37 cellular contexts compared by ENCODE assay signal in the genomic region with DNA sequence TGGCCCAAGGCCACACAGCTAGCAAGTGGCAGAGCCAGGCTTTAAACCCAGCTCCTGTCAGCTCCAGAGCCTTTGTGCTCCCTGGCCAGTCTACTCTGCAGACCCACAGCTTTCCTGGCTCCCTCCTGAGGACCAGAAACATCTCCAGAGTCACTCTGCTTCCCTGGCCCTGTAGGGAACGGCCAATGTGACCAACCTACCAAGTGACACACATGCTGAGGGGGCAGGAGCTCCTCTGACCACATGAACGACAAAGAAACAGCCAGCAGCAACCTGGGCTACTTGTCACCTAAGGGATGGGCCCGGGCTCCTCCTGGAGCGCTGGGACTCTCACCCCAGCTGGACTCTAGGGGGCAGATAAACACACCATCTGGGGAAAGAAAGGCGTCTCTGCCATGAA. TPM values are rescaled to one million over a fixed set of nuclear protein-coding genes. Genes with fewer than 3 reads are reported as not detected.
"Had no signal": no experiment of that assay in that cellular context is flagged by ENCODE, and none has a peak within 500 bp of the region (broad histone marks: within the 10 kb centered on the region; RNA-seq: fewer than 3 reads in every experiment).

No MANE protein-coding gene starts in this region.

- H3K4me1 Mint-ChIP-seq: activated CD4-positive, alpha-beta memory T cell treated with anti-CD3 and anti-CD28 coated beads, Interleukin-2, amount 10 ng/mL, durations not matched to agents 7 days and 5 days; activated CD4-positive, alpha-beta T cell treated with anti-CD3 and anti-CD28 coated beads for 36 hours; activated CD4-positive, alpha-beta T cell treated with anti-CD3 and anti-CD28 coated beads, Interleukin-2, amount 10 ng/mL, durations not matched to agents 7 days and 5 days; activated CD8-positive, alpha-beta memory T cell treated with anti-CD3 and anti-CD28 coated beads, Interleukin-2, amount 10 ng/mL, durations not matched to agents 7 days and 5 days; activated naive CD4-positive, alpha-beta T cell treated with anti-CD3 and anti-CD28 coated beads, Interleukin-2, amount 10 ng/mL, durations not matched to agents 7 days and 5 days; activated naive CD4-positive, alpha-beta T cell treated with anti-CD3 and anti-CD28 coated beads, Interleukin-2, amount 50 U/mL, for 24 hours; activated naive CD8-positive, alpha-beta T cell treated with anti-CD3 and anti-CD28 coated beads, Interleukin-2, amount 10 ng/mL, durations not matched to agents 7 days and 5 days; activated naive CD8-positive, alpha-beta T cell treated with anti-CD3 and anti-CD28 coated beads, Interleukin-2, amount 50 U/mL, for 24 hours; central memory CD8-positive, alpha-beta T cell; WTC11 had no signal

- H3K36me3 Mint-ChIP-seq: activated CD8-positive, alpha-beta memory T cell treated with anti-CD3 and anti-CD28 coated beads, Interleukin-2, amount 10 ng/mL, durations not matched to agents 7 days and 5 days; activated naive CD4-positive, alpha-beta T cell treated with anti-CD3 and anti-CD28 coated beads, Interleukin-2, amount 10 ng/mL, durations not matched to agents 7 days and 5 days; activated naive CD8-positive, alpha-beta T cell treated with anti-CD3 and anti-CD28 coated beads, Interleukin-2, amount 10 ng/mL, durations not matched to agents 7 days and 5 days had no signal

- H3K4me3 ChIP-seq: ascending aorta, cardiac muscle cell had no signal

- H3K27ac ChIP-seq: ascending aorta, cardiac muscle cell, VCaP had no signal

- DNase-seq: activated CD4-positive, alpha-beta memory T cell treated with anti-CD3 and anti-CD28 coated beads, Interleukin-2, amount 10 ng/mL, durations not matched to agents 7 days and 5 days; activated CD4-positive, alpha-beta T cell treated with anti-CD3 and anti-CD28 coated beads for 1 hour; activated CD4-positive, alpha-beta T cell treated with anti-CD3 and anti-CD28 coated beads for 36 hours; activated CD4-positive, alpha-beta T cell treated with anti-CD3 and anti-CD28 coated beads for 48 hours; activated CD4-positive, alpha-beta T cell treated with anti-CD3 and anti-CD28 coated beads, Interleukin-2, amount 10 ng/mL, durations not matched to agents 7 days and 5 days; activated CD4-positive, alpha-beta T cell treated with anti-CD3 and anti-CD28 coated beads, Interleukin-2, amount 50 U/mL, for 48 hours; activated CD4-positive, CD25-positive, alpha-beta regulatory T cell; activated CD8-positive, alpha-beta memory T cell treated with anti-CD3 and anti-CD28 coated beads for 24 hours; activated CD8-positive, alpha-beta memory T cell treated with anti-CD3 and anti-CD28 coated beads, Interleukin-2, amount 10 ng/mL, durations not matched to agents 7 days and 5 days; activated CD8-positive, alpha-beta memory T cell treated with anti-CD3 and anti-CD28 coated beads, Interleukin-2, amount 50 U/mL, for 48 hours; activated CD8-positive, alpha-beta T cell treated with anti-CD3 and anti-CD28 coated beads, Interleukin-2, amount 10 ng/mL, durations not matched to agents 7 days and 5 days; activated effector memory CD4-positive, alpha-beta T cell treated with Interleukin-2 at 50 U/mL for 16 hours; activated gamma-delta T cell; activated naive CD4-positive, alpha-beta T cell treated with anti-CD3 and anti-CD28 coated beads, Interleukin-2, amount 10 ng/mL, durations not matched to agents 7 days and 5 days; activated naive CD4-positive, alpha-beta T cell treated with Interleukin-2 at 50 U/mL for 16 hours; activated naive CD8-positive, alpha-beta T cell treated with anti-CD3 and anti-CD28 coated beads, Interleukin-2, amount 10 ng/mL, durations not matched to agents 7 days and 5 days; activated naive CD8-positive, alpha-beta T cell treated with anti-CD3 and anti-CD28 coated beads, Interleukin-2, amount 50 U/mL, for 24 hours; activated T-cell treated with anti-CD3 and anti-CD28 coated beads, Interleukin-2, amount 50 U/mL, for 24 hours; activated T-cell treated with anti-CD3 and anti-CD28 coated beads, Interleukin-2, amount 50 U/mL, for 48 hours; SW 1271; T-helper 1 cell; T-helper 2 cell; T-helper 9 cell had no signal

- H3K4me1 ChIP-seq: ascending aorta had no signal

- FAIRE-seq: bronchial epithelial cell, TTC549 had no signal

- H3K27ac Mint-ChIP-seq: activated CD4-positive, alpha-beta memory T cell treated with anti-CD3 and anti-CD28 coated beads, Interleukin-2, amount 10 ng/mL, durations not matched to agents 7 days and 5 days; activated CD4-positive, alpha-beta T cell treated with anti-CD3 and anti-CD28 coated beads for 36 hours; activated CD4-positive, alpha-beta T cell treated with anti-CD3 and anti-CD28 coated beads, Interleukin-2, amount 10 ng/mL, durations not matched to agents 7 days and 5 days; activated CD8-positive, alpha-beta memory T cell treated with anti-CD3 and anti-CD28 coated beads, Interleukin-2, amount 10 ng/mL, durations not matched to agents 7 days and 5 days; activated CD8-positive, alpha-beta T cell treated with anti-CD3 and anti-CD28 coated beads, Interleukin-2, amount 10 ng/mL, durations not matched to agents 7 days and 5 days; activated naive CD4-positive, alpha-beta T cell treated with anti-CD3 and anti-CD28 coated beads, Interleukin-2, amount 10 ng/mL, durations not matched to agents 7 days and 5 days; activated naive CD4-positive, alpha-beta T cell treated with anti-CD3 and anti-CD28 coated beads, Interleukin-2, amount 50 U/mL, for 24 hours; activated naive CD8-positive, alpha-beta T cell; activated naive CD8-positive, alpha-beta T cell treated with anti-CD3 and anti-CD28 coated beads, Interleukin-2, amount 10 ng/mL, durations not matched to agents 7 days and 5 days; activated naive CD8-positive, alpha-beta T cell treated with anti-CD3 and anti-CD28 coated beads, Interleukin-2, amount 50 U/mL, for 24 hours; activated T-cell treated with anti-CD3 and anti-CD28 coated beads, Interleukin-2, amount 50 U/mL, for 24 hours; activated T-helper 2 cell treated with anti-CD3 and anti-CD28 coated beads, Interferon-gamma antibody, Interleukin-2, Interleukin-4, amounts not matched to agents 10 μg/mL and 5 μg/mL and 100 μg/mL, durations not matched to agents 14 hours and 24 hours and 36 hours; brain; T-helper 1 cell treated with Interleukin-12 subunit alpha and Interleukin-12 subunit beta and Interleukin-4 antibody, amounts not matched to agents 30 μg/mL and 1 μg/mL, for 36 hours; T-helper 2 cell treated with Interferon-gamma antibody and Interleukin-4, amounts not matched to agents 5 μg/mL and 100 μg/mL, for 36 hours; WTC11 had no signal

- H3K27me3 ChIP-seq: ascending aorta, cardiac muscle cell had no signal

- H3K9me3 ChIP-seq: ascending aorta had no signal

- ATAC-seq: activated CD4-positive, alpha-beta T cell treated with anti-CD3 and anti-CD28 coated beads for 36 hours; activated CD4-positive, CD25-positive, alpha-beta regulatory T cell treated with anti-CD3 and anti-CD28 coated beads, Interleukin-2, amount 50 U/mL, for 24 hours; activated CD8-positive, alpha-beta memory T cell treated with anti-CD3 and anti-CD28 coated beads, Interleukin-2, amount 10 ng/mL, durations not matched to agents 7 days and 5 days; activated CD8-positive, alpha-beta T cell treated with anti-CD3 and anti-CD28 coated beads, Interleukin-2, amount 10 ng/mL, durations not matched to agents 7 days and 5 days; activated naive CD8-positive, alpha-beta T cell treated with anti-CD3 and anti-CD28 coated beads, Interleukin-2, amount 50 U/mL, for 24 hours; WTC11 had no signal

- H3K36me3 ChIP-seq: cardiac muscle cell had no signal

- H3K27me3 Mint-ChIP-seq: activated CD4-positive, alpha-beta memory T cell treated with anti-CD3 and anti-CD28 coated beads, Interleukin-2, amount 10 ng/mL, durations not matched to agents 7 days and 5 days; activated CD4-positive, alpha-beta T cell treated with anti-CD3 and anti-CD28 coated beads for 36 hours; activated CD4-positive, alpha-beta T cell treated with anti-CD3 and anti-CD28 coated beads, Interleukin-2, amount 10 ng/mL, durations not matched to agents 7 days and 5 days; activated CD8-positive, alpha-beta memory T cell treated with anti-CD3 and anti-CD28 coated beads, Interleukin-2, amount 10 ng/mL, durations not matched to agents 7 days and 5 days; activated naive CD4-positive, alpha-beta T cell treated with anti-CD3 and anti-CD28 coated beads, Interleukin-2, amount 10 ng/mL, durations not matched to agents 7 days and 5 days; activated naive CD4-positive, alpha-beta T cell treated with anti-CD3 and anti-CD28 coated beads, Interleukin-2, amount 50 U/mL, for 24 hours; activated naive CD8-positive, alpha-beta T cell; activated naive CD8-positive, alpha-beta T cell treated with anti-CD3 and anti-CD28 coated beads, Interleukin-2, amount 10 ng/mL, durations not matched to agents 7 days and 5 days; activated naive CD8-positive, alpha-beta T cell treated with anti-CD3 and anti-CD28 coated beads, Interleukin-2, amount 50 U/mL, for 24 hours; activated T-cell treated with anti-CD3 and anti-CD28 coated beads, Interleukin-2, amount 50 U/mL, for 24 hours; central memory CD8-positive, alpha-beta T cell had no signal

- H3K4me3 Mint-ChIP-seq: activated CD4-positive, alpha-beta memory T cell treated with anti-CD3 and anti-CD28 coated beads, Interleukin-2, amount 10 ng/mL, durations not matched to agents 7 days and 5 days; activated CD4-positive, alpha-beta T cell treated with anti-CD3 and anti-CD28 coated beads for 36 hours; activated CD4-positive, alpha-beta T cell treated with anti-CD3 and anti-CD28 coated beads, Interleukin-2, amount 10 ng/mL, durations not matched to agents 7 days and 5 days; activated CD8-positive, alpha-beta memory T cell treated with anti-CD3 and anti-CD28 coated beads, Interleukin-2, amount 10 ng/mL, durations not matched to agents 7 days and 5 days; activated CD8-positive, alpha-beta T cell treated with anti-CD3 and anti-CD28 coated beads, Interleukin-2, amount 10 ng/mL, durations not matched to agents 7 days and 5 days; activated naive CD4-positive, alpha-beta T cell treated with anti-CD3 and anti-CD28 coated beads, Interleukin-2, amount 10 ng/mL, durations not matched to agents 7 days and 5 days; activated naive CD4-positive, alpha-beta T cell treated with anti-CD3 and anti-CD28 coated beads, Interleukin-2, amount 50 U/mL, for 24 hours; activated naive CD8-positive, alpha-beta T cell; activated naive CD8-positive, alpha-beta T cell treated with anti-CD3 and anti-CD28 coated beads, Interleukin-2, amount 10 ng/mL, durations not matched to agents 7 days and 5 days; activated naive CD8-positive, alpha-beta T cell treated with anti-CD3 and anti-CD28 coated beads, Interleukin-2, amount 50 U/mL, for 24 hours; activated T-cell treated with anti-CD3 and anti-CD28 coated beads, Interleukin-2, amount 50 U/mL, for 24 hours; brain; central memory CD8-positive, alpha-beta T cell; T-helper 1 cell treated with Interleukin-12 subunit alpha and Interleukin-12 subunit beta and Interleukin-4 antibody, amounts not matched to agents 30 μg/mL and 1 μg/mL, for 36 hours; T-helper 2 cell treated with Interferon-gamma antibody and Interleukin-4, amounts not matched to agents 5 μg/mL and 100 μg/mL, for 36 hours; WTC11 had no signal

RNA-seq across cellular contexts. Expression of a gene that starts 19.3 kb away (rescaled TPM):
- total RNA-seq: activated CD4-positive, alpha-beta memory T cell treated with anti-CD3 and anti-CD28 coated beads, Interleukin-2, amount 10 ng/mL, durations not matched to agents 7 days and 5 days; activated CD4-positive, alpha-beta T cell treated with anti-CD3 and anti-CD28 coated beads for 36 hours; activated CD4-positive, alpha-beta T cell treated with anti-CD3 and anti-CD28 coated beads, Interleukin-2, amount 10 ng/mL, durations not matched to agents 7 days and 5 days; activated CD8-positive, alpha-beta memory T cell treated with anti-CD3 and anti-CD28 coated beads, Interleukin-2, amount 10 ng/mL, durations not matched to agents 7 days and 5 days; activated T-helper 2 cell treated with anti-CD3 and anti-CD28 coated beads, Interferon-gamma antibody, Interleukin-2, Interleukin-4, amounts not matched to agents 10 μg/mL and 5 μg/mL and 100 μg/mL, durations not matched to agents 14 hours and 24 hours and 36 hours; cardiac muscle cell had no signal
- polyA plus RNA-seq: cardiac muscle cell had no signal

RNA-seq across cellular contexts. Expression of a gene that starts 19.3 kb away (rescaled TPM):
- total RNA-seq: activated CD4-positive, alpha-beta memory T cell treated with anti-CD3 and anti-CD28 coated beads, Interleukin-2, amount 10 ng/mL, durations not matched to agents 7 days and 5 days; activated CD4-positive, alpha-beta T cell treated with anti-CD3 and anti-CD28 coated beads for 36 hours; activated CD4-positive, alpha-beta T cell treated with anti-CD3 and anti-CD28 coated beads, Interleukin-2, amount 10 ng/mL, durations not matched to agents 7 days and 5 days; activated CD8-positive, alpha-beta memory T cell treated with anti-CD3 and anti-CD28 coated beads, Interleukin-2, amount 10 ng/mL, durations not matched to agents 7 days and 5 days; activated CD8-positive, alpha-beta T cell treated with anti-CD3 and anti-CD28 coated beads, Interleukin-2, amount 10 ng/mL, durations not matched to agents 7 days and 5 days; activated naive CD8-positive, alpha-beta T cell treated with anti-CD3 and anti-CD28 coated beads, Interleukin-2, amount 10 ng/mL, durations not matched to agents 7 days and 5 days; activated T-helper 2 cell treated with anti-CD3 and anti-CD28 coated beads, Interferon-gamma antibody, Interleukin-2, Interleukin-4, amounts not matched to agents 10 μg/mL and 5 μg/mL and 100 μg/mL, durations not matched to agents 14 hours and 24 hours and 36 hours; ascending aorta; bronchial epithelial cell; cardiac muscle cell; WTC11 had no signal
- polyA plus RNA-seq: cardiac muscle cell had no signal
